15 cellular contexts compared by ENCODE assay signal in genomic region chr9:123089790-123090189, GRCh38. TPM values are rescaled to one million over a fixed set of nuclear protein-coding genes. Genes with fewer than 3 reads are reported as not detected.
DNase-seq lines count a peak whose midpoint lies in the region; TF ChIP-seq lines count a peak whose summit lies in the region.
"Had no signal": no experiment of that assay in that cellular context is flagged by ENCODE, and none has a peak within 500 bp of the region (broad histone marks: within the 10 kb centered on the region; RNA-seq: fewer than 3 reads in every experiment).

No MANE protein-coding gene starts in this region.

- H3K27ac ChIP-seq in OCI-LY3 (ENCODE audit: low read length) (peak overlapping the region; percentile 18; the same call in 1 of the 2 replicates), esophagus muscularis mucosa (replicated peaks in 1 of 4) (peak overlapping the region in 2 of 4 donors; percentile 29 to 46), thyroid gland (peak overlapping the region; percentile 1 to 54 (median 31))
- H3K27ac ChIP-seq: 22Rv1; BLaER1 treated with 17β-estradiol and CSF1 and Interleukin-3, amounts not matched to agents 10 nM and 100 nM had no signal

- WGBS in esophagus muscularis mucosa: 99% methylated on average over 5 of the region's 5 CpGs
- WGBS in thyroid gland, 2 donors: 71 to 78% methylated on average over 5 of the region's 5 CpGs

- no peaks in the 10 kb centered on the region for H4K20me1 ChIP-seq in OCI-LY3 (ENCODE audit: insufficient read depth, low read length)

- intact Hi-C loops in esophagus muscularis mucosa (cut with DNase I) (loop anchor here (5.0 kb wide), 1 partner anchor 258 kb away; no protein-coding TSS in a partner anchor), thyroid gland (cut with DNase I) (loop anchor here (10.0 kb wide), 1 partner anchor 255 kb away; no protein-coding TSS in a partner anchor)

- no peak for TF ChIP-seq EP300 in esophagus muscularis mucosa (IDR thresholded peaks at IDR 0.05)

- peaks cover 35% of the 10 kb centered on the region for H3K36me3 ChIP-seq in OCI-LY3 (replicated peaks; ENCODE audit: low read depth, low read length)
- H3K36me3 ChIP-seq in esophagus muscularis mucosa: peaks cover 19 to 92% (median 55%) of the 10 kb centered on the region in 4 donors
- peaks cover 8 to 14% of the 10 kb centered on the region in 2 donors for H3K36me3 ChIP-seq in thyroid gland

- no peak overlapping the region for H3K9ac ChIP-seq in OCI-LY3 (ENCODE audit: low read length)
- H3K9ac ChIP-seq: BLaER1 treated with 17β-estradiol and CSF1 and Interleukin-3, amounts not matched to agents 10 nM and 100 nM had no signal

- TF ChIP-seq POLR2A in esophagus muscularis mucosa (IDR thresholded peaks at IDR 0.05; ENCODE audit: low read depth) (no peak), thyroid gland (IDR thresholded peaks at IDR 0.05) (no peak)

- DNase-seq in DMS53 (lab: John Stamatoyannopoulos, UW) (peak; percentile 67), DMS53 treated with DMSO at 0.1 percent for 48 hours (lab: John Stamatoyannopoulos, UW; ENCODE audit: unreplicated experiment) (no peak), esophagus muscularis mucosa (ENCODE audit: extremely low spot score) (peak; percentile 34), thyroid gland (no peak), GM20000 (ENCODE audit: low spot score) (no peak), NCI-H128 (lab: John Stamatoyannopoulos, UW; ENCODE audit: unreplicated experiment) (no peak)
- no peak for DNase-seq in activated CD4-positive, alpha-beta T cell treated with anti-CD3 and anti-CD28 coated beads, Interleukin-2, amount 50 U/mL, for 4 hours
- DNase-seq: MV-4-11, NCI-H146, NCI-H2227 treated with DMSO at 0.1 percent for 48 hours, NCI-H748 treated with DMSO at 0.1 percent for 48 hours, Right ventricle myocardium superior had no signal

- H3K4me2 ChIP-seq in OCI-LY3 (ENCODE audit: low read length): peak overlapping the region; percentile 17; the same call in 1 of the 2 replicates
- H3K4me2 ChIP-seq: BLaER1 treated with 17β-estradiol and CSF1 and Interleukin-3, amounts not matched to agents 10 nM and 100 nM had no signal

- peaks cover 21% of the 10 kb centered on the region for H3K4me1 ChIP-seq in OCI-LY3 (ENCODE audit: low read length)
- H3K4me1 ChIP-seq in esophagus muscularis mucosa: peaks cover 0 to 27% (median 14%) of the 10 kb centered on the region in 4 donors
- peaks cover 32 to 48% of the 10 kb centered on the region in 2 donors for H3K4me1 ChIP-seq in thyroid gland

- H3K9me3 ChIP-seq in OCI-LY3 (ENCODE audit: insufficient read depth, low read length) (no peaks in the 10 kb centered on the region), esophagus muscularis mucosa (no peaks in the 10 kb centered on the region), thyroid gland (no peaks in the 10 kb centered on the region)
- H3K9me3 ChIP-seq: BLaER1 treated with 17β-estradiol and CSF1 and Interleukin-3, amounts not matched to agents 10 nM and 100 nM had no signal

- no peak overlapping the region for H2AFZ ChIP-seq in OCI-LY3 (ENCODE audit: low read depth, low read length)

- no peak for TF ChIP-seq CTCF in OCI-LY3 (IDR thresholded peaks at IDR 0.05; ENCODE audit: low read depth, low read length)
- no peak for TF ChIP-seq CTCF in esophagus muscularis mucosa (IDR thresholded peaks at IDR 0.05)
- no peak for TF ChIP-seq CTCF in thyroid gland (IDR thresholded peaks at IDR 0.05)
- no peak for TF ChIP-seq CTCF in GM20000 (IDR thresholded peaks at IDR 0.05; ENCODE audit: extremely low read depth, missing control alignments)

- no peaks in the 10 kb centered on the region for H3K79me2 ChIP-seq in OCI-LY3 (ENCODE audit: low read length)

- no peak overlapping the region for H3K4me3 ChIP-seq in OCI-LY3 (ENCODE audit: low read length)
- no peak overlapping the region for H3K4me3 ChIP-seq in esophagus muscularis mucosa
- H3K4me3 ChIP-seq in thyroid gland (replicated peaks in 1 of 3): no peak overlapping the region
- H3K4me3 ChIP-seq: BLaER1 treated with 17β-estradiol and CSF1 and Interleukin-3, amounts not matched to agents 10 nM and 100 nM had no signal

- H3K27me3 ChIP-seq in OCI-LY3 (ENCODE audit: low read depth, low read length) (no peaks in the 10 kb centered on the region), esophagus muscularis mucosa (no peaks in the 10 kb centered on the region), thyroid gland (no peaks in the 10 kb centered on the region)
- H3K27me3 ChIP-seq: BLaER1 treated with 17β-estradiol and CSF1 and Interleukin-3, amounts not matched to agents 10 nM and 100 nM had no signal

RNA-seq across cellular contexts. Expression of gene GPR21, which starts 56.3 kb away (rescaled TPM):
- 1 to 10 TPM in 1 of 4 donors, under 1 TPM in 2, not detected in 1; 0.33 to 1.1 (median 0.52) TPM for total RNA-seq in esophagus muscularis mucosa
- 10 to 100 TPM in 1 of 4 donors, 1 to 10 TPM in 3; 4.0 to 11.8 (median 5.7) TPM for total RNA-seq in thyroid gland
- total RNA-seq: Right ventricle myocardium superior had no signal

Comparison
In these comparisons a context has a peak if more than half of its experiments do, and no peak if none do; other contexts are left out.
1. DNase-seq: peak in DMS53 (single experiment) and esophagus muscularis mucosa (single experiment); none in DMS53 treated with DMSO at 0.1 percent for 48 hours (single experiment), thyroid gland (0 of 2), GM20000 (single experiment), activated CD4-positive, alpha-beta T cell treated with anti-CD3 and anti-CD28 coated beads, Interleukin-2, amount 50 U/mL, for 4 hours (0 of 2) and NCI-H128 (single experiment).